16 cellular contexts compared by ENCODE assay signal in genomic region chr1:208432346-208432745, GRCh38.
DNase-seq lines count a peak whose midpoint lies in the region; ATAC-seq and TF ChIP-seq lines count a peak whose summit lies in the region.
"Had no signal": no experiment of that assay in that cellular context is flagged by ENCODE, and none has a peak within 500 bp of the region (broad histone marks: within the 10 kb centered on the region; RNA-seq: fewer than 3 reads in every experiment).

No MANE protein-coding gene starts in this region.

- H3K4me3 Mint-ChIP-seq in HFFc6 (0 out of 2 replicates have a peak overlapping the region, but pooled peaks have one; percentile 52), progenitor cell of endocrine pancreas (ENCODE audit: low read depth) (no peak overlapping the region)
- H3K4me3 Mint-ChIP-seq: CD8-positive, alpha-beta T cell had no signal

- no peak overlapping the region for H3K27ac Mint-ChIP-seq in HFFc6
- no peak overlapping the region for H3K27ac Mint-ChIP-seq in progenitor cell of endocrine pancreas
- H3K27ac Mint-ChIP-seq: CD8-positive, alpha-beta T cell had no signal

- H3K4me1 ChIP-seq in SK-N-SH (ENCODE audit: control insufficient read depth in 1 of 2, insufficient read depth in 2 of 2, low read depth in 1 of 2, low read length in 1 of 2): peaks cover 23 to 25% of the 10 kb centered on the region in 2 experiments
- H3K4me1 ChIP-seq: A549, HAP-1, Peyer's patch had no signal

- no peaks in the 10 kb centered on the region for H3K9me3 ChIP-seq in SK-N-SH
- H3K9me3 ChIP-seq: A549, HAP-1, Peyer's patch had no signal

- CTCF ChIA-PET in SK-N-SH (lab: Yijun Ruan, JAX): interaction anchor here (0.9 to 1.7 kb wide), 6 partner anchors 10 to 776 kb away, joined by 3 to 6 read pairs (median 3); no protein-coding TSS in a partner anchor

- H3K4me1 Mint-ChIP-seq in HFFc6 (ENCODE audit: low read depth) (peaks cover 36% of the 10 kb centered on the region), progenitor cell of endocrine pancreas (ENCODE audit: low read depth) (no peaks in the 10 kb centered on the region)

- H3K4me2 ChIP-seq in SK-N-SH: peak overlapping the region; percentile 56
- H3K4me2 ChIP-seq: A549 had no signal

- DNase-seq in DMS79 (lab: John Stamatoyannopoulos, UW) (peak; percentile 76), HFFc6 (no peak), SK-N-SH (no peak), renal cortical epithelial cell (ENCODE audit: low read depth) (peak; percentile 9), left lobe of liver (ENCODE audit: low spot score) (no peak), posterior vena cava (ENCODE audit: low spot score) (no peak), progenitor cell of endocrine pancreas (ENCODE audit: low spot score, unreplicated experiment) (no peak)
- DNase-seq: Calu3; CD8-positive, alpha-beta T cell; NCI-H1092; NCI-H345; NCI-H526; Peyer's patch had no signal

- WGBS in SK-N-SH (ENCODE audit: low lambda C conversion rate): 72% methylated on average over 2 of the region's 2 CpGs

- POLR2A ChIA-PET in SK-N-SH (lab: Yijun Ruan, JAX): no interaction called here

- 0 out of 2 replicates have a peak overlapping the region, but pooled peaks have one; percentile 35 for H2AFZ ChIP-seq in SK-N-SH (ENCODE audit: low read depth)

- no peaks in the 10 kb centered on the region for H3K27me3 ChIP-seq in SK-N-SH (ENCODE audit: insufficient read depth)
- H3K27me3 ChIP-seq: BLaER1 treated with 17β-estradiol and CSF1 and Interleukin-3, amounts not matched to agents 10 nM and 100 nM; Peyer's patch had no signal

- no peak overlapping the region for H3K9ac ChIP-seq in SK-N-SH
- H3K9ac ChIP-seq: BLaER1 treated with 17β-estradiol and CSF1 and Interleukin-3, amounts not matched to agents 10 nM and 100 nM had no signal

- H3K36me3 ChIP-seq in SK-N-SH (replicated peaks in 1 of 2; ENCODE audit: control insufficient read depth in 1 of 2, insufficient read depth in 2 of 2, low read length in 1 of 2): no peaks in the 10 kb centered on the region
- H3K36me3 ChIP-seq: BLaER1 treated with 17β-estradiol and CSF1 and Interleukin-3, amounts not matched to agents 10 nM and 100 nM; HAP-1; Peyer's patch had no signal

- H3K36me3 Mint-ChIP-seq in HFFc6 (ENCODE audit: low read depth) (no peaks in the 10 kb centered on the region), progenitor cell of endocrine pancreas (ENCODE audit: insufficient read depth) (no peaks in the 10 kb centered on the region)
- H3K36me3 Mint-ChIP-seq: CD8-positive, alpha-beta T cell had no signal

- peaks cover 10% of the 10 kb centered on the region; the same call in 1 of the 2 replicates for H3K9me3 Mint-ChIP-seq in HFFc6
- no peaks in the 10 kb centered on the region for H3K9me3 Mint-ChIP-seq in progenitor cell of endocrine pancreas (ENCODE audit: low read depth)
- H3K9me3 Mint-ChIP-seq: CD8-positive, alpha-beta T cell had no signal

- H3F3A ChIP-seq in SK-N-SH (replicated peaks; ENCODE audit: insufficient read depth): peaks cover 22% of the 10 kb centered on the region

- no peaks in the 10 kb centered on the region for H3K79me2 ChIP-seq in SK-N-SH (ENCODE audit: insufficient read depth)

- H3K27me3 Mint-ChIP-seq in HFFc6 (ENCODE audit: insufficient read depth) (no peaks in the 10 kb centered on the region), progenitor cell of endocrine pancreas (no peaks in the 10 kb centered on the region)

- peak overlapping the region; percentile 58 to 80; a peak in 3 of 4 replicates for H3K27ac ChIP-seq in SK-N-SH (ENCODE audit: low read depth in 2 of 2, low read length in 1 of 2)
- H3K27ac ChIP-seq: A549; BLaER1 treated with 17β-estradiol and CSF1 and Interleukin-3, amounts not matched to agents 10 nM and 100 nM; Peyer's patch had no signal

- H3K9me2 ChIP-seq in SK-N-SH: no peaks in the 10 kb centered on the region

- intact Hi-C loops in posterior vena cava (cut with DNase I): no loop called here

- no peaks in the 10 kb centered on the region for H4K20me1 ChIP-seq in SK-N-SH (ENCODE audit: insufficient read depth)
- H4K20me1 ChIP-seq: BLaER1 treated with 17β-estradiol and CSF1 and Interleukin-3, amounts not matched to agents 10 nM and 100 nM had no signal

- no peak for TF ChIP-seq EP300 in SK-N-SH (IDR thresholded peaks at IDR 0.05; ENCODE audit: borderline replicate concordance in 1 of 2, low read depth in 1 of 2, low read length in 1 of 2)

- TF ChIP-seq CTCF in HFFc6 (IDR thresholded peaks at IDR 0.05): no peak
- no peak for TF ChIP-seq CTCF in SK-N-SH (IDR thresholded peaks at IDR 0.05)
- TF ChIP-seq CTCF in progenitor cell of endocrine pancreas (IDR thresholded peaks at IDR 0.05; ENCODE audit: unreplicated experiment): no peak

- no peak for ATAC-seq in left lobe of liver
- ATAC-seq: A549; CD8-positive, alpha-beta T cell had no signal

- no peak for TF ChIP-seq RAD21 in SK-N-SH (IDR thresholded peaks at IDR 0.05; ENCODE audit: low read length)

- no peak overlapping the region for H3K4me3 ChIP-seq in SK-N-SH (ENCODE audit: low read depth in 2 of 2, low read length in 1 of 2)
- H3K4me3 ChIP-seq: A549; BLaER1 treated with 17β-estradiol and CSF1 and Interleukin-3, amounts not matched to agents 10 nM and 100 nM; HAP-1; Peyer's patch had no signal

TF ChIP-seq in SK-N-SH, 30 proteins besides CTCF, POLR2A, EP300 and RAD21 (continues in another document):
- TF ChIP-seq RCOR1 (IDR thresholded peaks at IDR 0.05; ENCODE audit: low read length) (no peak), SIN3A (IDR thresholded peaks at IDR 0.05; ENCODE audit: borderline replicate concordance, low read depth, low read length) (no peak), RFX5 (IDR thresholded peaks at IDR 0.05; ENCODE audit: low read length) (no peak), MEF2A (IDR thresholded peaks at IDR 0.05; ENCODE audit: borderline replicate concordance, low read depth) (no peak), JUND (IDR thresholded peaks at IDR 0.05) (no peak), EZH2phosphoT487 (IDR thresholded peaks at IDR 0.05; ENCODE audit: borderline replicate concordance, low read depth) (no peak), POLR2AphosphoS5 (IDR thresholded peaks at IDR 0.05; ENCODE audit: low read depth, low read length) (no peak), GABPA (IDR thresholded peaks at IDR 0.05; ENCODE audit: low read depth) (no peak), USF2 (IDR thresholded peaks at IDR 0.05; ENCODE audit: borderline replicate concordance, low read depth, low read length) (no peak), REST (IDR thresholded peaks at IDR 0.05; ENCODE audit: low read depth, low read length) (no peak)
- TF ChIP-seq, protein P1, sequence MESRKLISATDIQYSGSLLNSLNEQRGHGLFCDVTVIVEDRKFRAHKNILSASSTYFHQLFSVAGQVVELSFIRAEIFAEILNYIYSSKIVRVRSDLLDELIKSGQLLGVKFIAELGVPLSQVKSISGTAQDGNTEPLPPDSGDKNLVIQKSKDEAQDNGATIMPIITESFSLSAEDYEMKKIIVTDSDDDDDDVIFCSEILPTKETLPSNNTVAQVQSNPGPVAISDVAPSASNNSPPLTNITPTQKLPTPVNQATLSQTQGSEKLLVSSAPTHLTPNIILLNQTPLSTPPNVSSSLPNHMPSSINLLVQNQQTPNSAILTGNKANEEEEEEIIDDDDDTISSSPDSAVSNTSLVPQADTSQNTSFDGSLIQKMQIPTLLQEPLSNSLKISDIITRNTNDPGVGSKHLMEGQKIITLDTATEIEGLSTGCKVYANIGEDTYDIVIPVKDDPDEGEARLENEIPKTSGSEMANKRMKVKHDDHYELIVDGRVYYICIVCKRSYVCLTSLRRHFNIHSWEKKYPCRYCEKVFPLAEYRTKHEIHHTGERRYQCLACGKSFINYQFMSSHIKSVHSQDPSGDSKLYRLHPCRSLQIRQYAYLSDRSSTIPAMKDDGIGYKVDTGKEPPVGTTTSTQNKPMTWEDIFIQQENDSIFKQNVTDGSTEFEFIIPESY (IDR thresholded peaks at IDR 0.05; ENCODE audit: borderline replicate concordance, low read depth): no peak

Comparison
In these comparisons a context has a peak if more than half of its experiments do, and no peak if none do; other contexts are left out.
1. DNase-seq: peak in DMS79 (single experiment) and renal cortical epithelial cell (single experiment); none in HFFc6 (single experiment), SK-N-SH (single experiment), left lobe of liver (single experiment), posterior vena cava (single experiment) and progenitor cell of endocrine pancreas (single experiment).